In genomic region chr2:164335128-164335527, GRCh38 we compare ENCODE assay signal across 20 cellular contexts.
"Had no signal": no experiment of that assay in that cellular context is flagged by ENCODE, and none has a peak within 500 bp of the region (broad histone marks: within the 10 kb centered on the region; RNA-seq: fewer than 3 reads in every experiment).

No MANE protein-coding gene starts in this region.

- H3K27ac Mint-ChIP-seq: naive thymus-derived CD8-positive, alpha-beta T cell; stimulated activated memory B cell treated with anti-CD40 and anti-IgM and Interleukin-4, amounts not matched to agents 10 μg/mL and 1 μg/mL and 100 μg/mL, for 72 hours; stimulated activated naive CD8-positive, alpha-beta T cell treated with anti-CD3 and anti-CD28 coated beads, Interleukin-15, amount 100 ng/mL, for 72 hours had no signal

- H3K27me3 ChIP-seq: dorsolateral prefrontal cortex, heart left ventricle, neutrophil, right lobe of liver, testis, transverse colon had no signal

- H3K4me3 ChIP-seq: dorsolateral prefrontal cortex, heart left ventricle, mucosa of descending colon, psoas muscle, right lobe of liver, testis, transverse colon had no signal

- H3K9me3 ChIP-seq: mucosa of descending colon, neutrophil, psoas muscle, right lobe of liver, testis, transverse colon had no signal

- H3K27me3 Mint-ChIP-seq: naive thymus-derived CD8-positive, alpha-beta T cell; stimulated activated memory B cell treated with anti-CD40 and anti-IgM and Interleukin-4, amounts not matched to agents 10 μg/mL and 1 μg/mL and 100 μg/mL, for 72 hours; stimulated activated naive CD8-positive, alpha-beta T cell treated with anti-CD3 and anti-CD28 coated beads, Interleukin-15, amount 100 ng/mL, for 72 hours had no signal

- DNase-seq: cortex of kidney; dorsolateral prefrontal cortex; effector CD8-positive, alpha-beta T cell; heart left ventricle; hippocampal formation; islet precursor cell; mammary epithelial cell; mucosa of descending colon; naive thymus-derived CD8-positive, alpha-beta T cell; psoas muscle; retina; right lobe of liver; stimulated activated CD4-positive, alpha-beta T cell treated with anti-CD3 and anti-CD28 coated beads, Interleukin-4, amount 100 ng/mL, for 24 hours; stimulated activated naive CD8-positive, alpha-beta T cell treated with anti-CD3 and anti-CD28 coated beads, Interleukin-15, amount 100 ng/mL, for 72 hours; testis; transverse colon had no signal

- H3K27ac ChIP-seq: dorsolateral prefrontal cortex, heart left ventricle, neutrophil, psoas muscle, right lobe of liver, testis, transverse colon had no signal

- H3K36me3 Mint-ChIP-seq: naive thymus-derived CD8-positive, alpha-beta T cell; stimulated activated memory B cell treated with anti-CD40 and anti-IgM and Interleukin-4, amounts not matched to agents 10 μg/mL and 1 μg/mL and 100 μg/mL, for 72 hours had no signal

- ATAC-seq: esophagus mucosa; heart left ventricle; left lobe of liver; mucosa of descending colon; naive thymus-derived CD8-positive, alpha-beta T cell; psoas muscle; right lobe of liver; stimulated activated memory B cell treated with anti-CD40 and anti-IgM and Interleukin-4, amounts not matched to agents 10 μg/mL and 1 μg/mL and 100 μg/mL, for 72 hours; stimulated activated naive CD8-positive, alpha-beta T cell treated with anti-CD3 and anti-CD28 coated beads, Interleukin-15, amount 100 ng/mL, for 72 hours had no signal

- H3K4me1 ChIP-seq: heart left ventricle, psoas muscle, right lobe of liver, testis, transverse colon had no signal

- H3K9me3 Mint-ChIP-seq: stimulated activated memory B cell treated with anti-CD40 and anti-IgM and Interleukin-4, amounts not matched to agents 10 μg/mL and 1 μg/mL and 100 μg/mL, for 72 hours had no signal

- H3K36me3 ChIP-seq: heart left ventricle, neutrophil, right lobe of liver, transverse colon had no signal

- H3K4me3 Mint-ChIP-seq: naive thymus-derived CD8-positive, alpha-beta T cell; stimulated activated memory B cell treated with anti-CD40 and anti-IgM and Interleukin-4, amounts not matched to agents 10 μg/mL and 1 μg/mL and 100 μg/mL, for 72 hours; stimulated activated naive CD8-positive, alpha-beta T cell treated with anti-CD3 and anti-CD28 coated beads, Interleukin-15, amount 100 ng/mL, for 72 hours had no signal

- H3K4me1 Mint-ChIP-seq: naive thymus-derived CD8-positive, alpha-beta T cell; stimulated activated memory B cell treated with anti-CD40 and anti-IgM and Interleukin-4, amounts not matched to agents 10 μg/mL and 1 μg/mL and 100 μg/mL, for 72 hours; stimulated activated naive CD8-positive, alpha-beta T cell treated with anti-CD3 and anti-CD28 coated beads, Interleukin-15, amount 100 ng/mL, for 72 hours had no signal
